10 cellular contexts compared by ENCODE assay signal in genomic region chr3:125143982-125144652, GRCh38.
DNase-seq lines count a peak whose midpoint lies in the region; ATAC-seq and TF ChIP-seq lines count a peak whose summit lies in the region.
"Had no signal": no experiment of that assay in that cellular context is flagged by ENCODE, and none has a peak within 500 bp of the region (broad histone marks: within the 10 kb centered on the region; RNA-seq: fewer than 3 reads in every experiment).

No MANE protein-coding gene starts in this region.

- peaks cover 0 to 22% (median 7%) of the 10 kb centered on the region in 11 experiments; a peak in 10 of 22 replicates for H3K27me3 ChIP-seq in BLaER1 treated with 17β-estradiol and CSF1 and Interleukin-3, amounts not matched to agents 10 nM and 100 nM
- no peaks in the 10 kb centered on the region for H3K27me3 ChIP-seq in tibial artery

- H3K4me1 Mint-ChIP-seq in chondrocyte (ENCODE audit: low read depth) (peaks cover 81% of the 10 kb centered on the region), mesothelial cell of epicardium (peaks cover 25% of the 10 kb centered on the region)

- H3K27ac Mint-ChIP-seq in chondrocyte (ENCODE audit: unreplicated experiment) (peak overlapping the region; percentile 71), mesothelial cell of epicardium (peak overlapping the region; percentile 92)

- intact Hi-C loops in tibial artery (cut with DNase I; ENCODE audit: low total_unique reads), result loop anchor here (10.0 kb wide), 1 partner anchor 89 kb away; the partner anchor contains the start of gene HEG1

- H3K4me3 Mint-ChIP-seq in chondrocyte (ENCODE audit: unreplicated experiment), result no peak overlapping the region
- H3K4me3 Mint-ChIP-seq in mesothelial cell of epicardium, result no peak overlapping the region

- peak overlapping the region in 2 of 11 experiments; percentile 9 to 86; a peak in 2 of 22 replicates for H3K27ac ChIP-seq in BLaER1 treated with 17β-estradiol and CSF1 and Interleukin-3, amounts not matched to agents 10 nM and 100 nM
- H3K27ac ChIP-seq in tibial artery, result no peak overlapping the region

- no peaks in the 10 kb centered on the region for H3K36me3 Mint-ChIP-seq in chondrocyte (ENCODE audit: low read depth)
- H3K36me3 Mint-ChIP-seq in mesothelial cell of epicardium, result no peaks in the 10 kb centered on the region

- H3K27me3 Mint-ChIP-seq in chondrocyte (ENCODE audit: low read depth) (no peaks in the 10 kb centered on the region), mesothelial cell of epicardium (ENCODE audit: low read depth) (peaks cover 10% of the 10 kb centered on the region)

- H3K9ac ChIP-seq in BLaER1 treated with 17β-estradiol and CSF1 and Interleukin-3, amounts not matched to agents 10 nM and 100 nM, result peak overlapping the region in 2 of 11 experiments; percentile 15 to 24; a peak in 1 of 22 replicates

- in situ Hi-C loops in KBM-7 (cut with MboI; ENCODE audit: low pct_unique_long_range_greater_than_20kb, low sequenced_read_pairs), result no loop called here

- peak overlapping the region; percentile 80 to 98 (median 93) for H3K4me2 ChIP-seq in BLaER1 treated with 17β-estradiol and CSF1 and Interleukin-3, amounts not matched to agents 10 nM and 100 nM

- H3K9me3 Mint-ChIP-seq in chondrocyte (ENCODE audit: low read depth) (no peaks in the 10 kb centered on the region), mesothelial cell of epicardium (no peaks in the 10 kb centered on the region)

- ATAC-seq in GM21360 (IDR thresholded peaks at IDR 0.05; ENCODE audit: unreplicated experiment), result no peak

- DNase-seq in M059J (ENCODE audit: low read depth), result peak; percentile 62
- no peak for DNase-seq in chondrocyte (ENCODE audit: low spot score)
- peak in 1 of 2 experiments; percentile 60 for DNase-seq in mesothelial cell of epicardium (ENCODE audit: low spot score in 2 of 2, unreplicated experiment in 2 of 2)
- DNase-seq in KBM-7, result no peak
- DNase-seq in OCI-M1 (lab: John Stamatoyannopoulos, UW), result no peak
- no peak for DNase-seq in tibial artery
- DNase-seq: activated CD4-positive, alpha-beta T cell treated with anti-CD3 and anti-CD28 coated beads, Interleukin-2, amount 50 U/mL, for 1 hour; activated naive CD4-positive, alpha-beta T cell treated with Interleukin-2 at 50 U/mL for 16 hours had no signal

- peaks cover 0 to 11% (median 4%) of the 10 kb centered on the region in 11 experiments; a peak in 9 of 22 replicates for H3K9me3 ChIP-seq in BLaER1 treated with 17β-estradiol and CSF1 and Interleukin-3, amounts not matched to agents 10 nM and 100 nM (replicated peaks in 1 of 11)
- no peaks in the 10 kb centered on the region for H3K9me3 ChIP-seq in tibial artery

- no peak overlapping the region for H3K4me3 ChIP-seq in BLaER1 treated with 17β-estradiol and CSF1 and Interleukin-3, amounts not matched to agents 10 nM and 100 nM
- no peak overlapping the region for H3K4me3 ChIP-seq in tibial artery

- TF ChIP-seq CTCF in chondrocyte (IDR thresholded peaks at IDR 0.05) (no peak), mesothelial cell of epicardium (IDR thresholded peaks at IDR 0.05; ENCODE audit: unreplicated experiment) (no peak), tibial artery (IDR thresholded peaks at IDR 0.05) (no peak)

- no peaks in the 10 kb centered on the region for H3K36me3 ChIP-seq in BLaER1 treated with 17β-estradiol and CSF1 and Interleukin-3, amounts not matched to agents 10 nM and 100 nM
- no peaks in the 10 kb centered on the region for H3K36me3 ChIP-seq in tibial artery

- H3K4me1 ChIP-seq in BLaER1 treated with 17β-estradiol and CSF1 and Interleukin-3, amounts not matched to agents 10 nM and 100 nM, result peaks cover 79 to 92% (median 86%) of the 10 kb centered on the region in 10 experiments
- H3K4me1 ChIP-seq in tibial artery, result peaks cover 0 to 65% (median 54%) of the 10 kb centered on the region in 4 donors

- peaks cover 0 to 10% (median 0%) of the 10 kb centered on the region in 11 experiments; a peak in 2 of 22 replicates for H4K20me1 ChIP-seq in BLaER1 treated with 17β-estradiol and CSF1 and Interleukin-3, amounts not matched to agents 10 nM and 100 nM
